Comparison of ENCODE assay signal across 8 cellular contexts in genomic region chr7:91940171-91940570, GRCh38. TPM values are rescaled to one million over a fixed set of nuclear protein-coding genes. Genes with fewer than 3 reads are reported as not detected.
A peak's percentile ranks its signal among the peaks of the same experiment; 100 is the strongest.
DNase-seq lines count a peak whose midpoint lies in the region; ATAC-seq and TF ChIP-seq lines count a peak whose summit lies in the region.

No MANE protein-coding gene starts in this region.

- ATAC-seq in GM21528 (IDR thresholded peaks at IDR 0.05; ENCODE audit: low FRiP score, unreplicated experiment): peak; percentile 20

- DNase-seq in DMS 273 (lab: John Stamatoyannopoulos, UW; ENCODE audit: unreplicated experiment): peak; percentile 83
- DNase-seq in LNCaP clone FGC (ENCODE audit: low read depth): no peak
- peak; percentile 35 for DNase-seq in WERI-Rb-1
- no peak for DNase-seq in suprapubic skin (ENCODE audit: low spot score in 2 of 2)
- no peak for DNase-seq in mucosa of gallbladder (ENCODE audit: low spot score)

- H3K27ac ChIP-seq in WERI-Rb-1 (peak overlapping the region; percentile 97), mesodermal cell (ENCODE audit: low read depth, low read length, severe bottlenecking) (peak overlapping the region; percentile 91), suprapubic skin (peak overlapping the region; percentile 97)

- H3K4me1 ChIP-seq in endocrine pancreas (ENCODE audit: control insufficient read depth, insufficient read depth, low read length) (peaks cover 18% of the 10 kb centered on the region), mesodermal cell (ENCODE audit: control insufficient read depth, insufficient read depth, low read length, poor library complexity, severe bottlenecking) (no peaks in the 10 kb centered on the region), suprapubic skin (peaks cover 27% of the 10 kb centered on the region)

- peaks cover 12% of the 10 kb centered on the region for H3K36me3 ChIP-seq in WERI-Rb-1
- H3K36me3 ChIP-seq in endocrine pancreas (ENCODE audit: control insufficient read depth, insufficient read depth, low read length): no peaks in the 10 kb centered on the region
- H3K36me3 ChIP-seq in mesodermal cell (ENCODE audit: control insufficient read depth, insufficient read depth, low read length): no peaks in the 10 kb centered on the region
- no peaks in the 10 kb centered on the region for H3K36me3 ChIP-seq in suprapubic skin

- peak overlapping the region; percentile 92 for H3K9ac ChIP-seq in endocrine pancreas (ENCODE audit: control insufficient read depth, insufficient read depth, low read length)

- no peak for TF ChIP-seq CTCF in LNCaP clone FGC (IDR thresholded peaks at IDR 0.05; ENCODE audit: control insufficient read depth, extremely low read depth, insufficient read depth)
- TF ChIP-seq CTCF in WERI-Rb-1 (IDR thresholded peaks at IDR 0.05; ENCODE audit: low read depth, low read length): no peak
- no peak for TF ChIP-seq CTCF in suprapubic skin (IDR thresholded peaks at IDR 0.05)

- H3K9me3 ChIP-seq in WERI-Rb-1 (ENCODE audit: severe bottlenecking) (no peaks in the 10 kb centered on the region), endocrine pancreas (ENCODE audit: control insufficient read depth, low read length) (no peaks in the 10 kb centered on the region), mesodermal cell (ENCODE audit: control insufficient read depth, low read length) (peaks cover 3% of the 10 kb centered on the region), suprapubic skin (no peaks in the 10 kb centered on the region)

- H3K4me3 ChIP-seq in LNCaP clone FGC (ENCODE audit: low read depth, low read length) (peak overlapping the region; percentile 64), WERI-Rb-1 (ENCODE audit: low read depth, low read length) (peak overlapping the region; percentile 92), endocrine pancreas (ENCODE audit: control insufficient read depth, insufficient read depth, low read length) (peak overlapping the region; percentile 76), mesodermal cell (ENCODE audit: extremely low read depth, insufficient read depth, low read length, poor library complexity, severe bottlenecking) (peak overlapping the region; percentile 71), suprapubic skin (peak overlapping the region; percentile 89)

- no peaks in the 10 kb centered on the region for H3K27me3 ChIP-seq in WERI-Rb-1 (ENCODE audit: insufficient read depth, low read depth, severe bottlenecking)
- H3K27me3 ChIP-seq in endocrine pancreas (ENCODE audit: control insufficient read depth, insufficient read depth, low read length): no peaks in the 10 kb centered on the region
- H3K27me3 ChIP-seq in suprapubic skin: no peaks in the 10 kb centered on the region

- 0% methylated on average over 7 of the region's 12 CpGs for WGBS in mesodermal cell (ENCODE audit: insufficient coverage in 2 of 2), 2 experiments
- under 1% methylated on average over 12 of the region's 12 CpGs for WGBS in suprapubic skin

- TF ChIP-seq EP300 in suprapubic skin (IDR thresholded peaks at IDR 0.05): no peak

- no peak for TF ChIP-seq POLR2A in suprapubic skin (IDR thresholded peaks at IDR 0.05)

RNA-seq across cellular contexts. Expression of gene AKAP9, which starts 0.5 kb away (rescaled TPM):
- polyA plus RNA-seq in mesodermal cell (2013, experiment 1 of 2): 16.3 TPM
- 18.7 TPM for polyA plus RNA-seq in mesodermal cell (2013, experiment 2 of 2)
- total RNA-seq in suprapubic skin: 100 to 1,000 TPM in 1 of 4 donors, 10 to 100 TPM in 3; 49.4 to 192 (median 68.0) TPM
- total RNA-seq in mucosa of gallbladder: 133 TPM

RNA-seq across cellular contexts. Expression of gene MTERF1, which starts 59.7 kb away (rescaled TPM):
- polyA plus RNA-seq in mesodermal cell (2013, experiment 1 of 2): 7.8 TPM
- 8.3 TPM for polyA plus RNA-seq in mesodermal cell (2013, experiment 2 of 2)
- 10 to 100 TPM in 1 of 4 donors, 1 to 10 TPM in 3; 4.0 to 10.3 (median 6.8) TPM for total RNA-seq in suprapubic skin
- 11.7 TPM for total RNA-seq in mucosa of gallbladder

Comparison
In these comparisons a context has a peak if more than half of its experiments do, and no peak if none do; other contexts are left out.
1. DNase-seq: peak in DMS 273 (single experiment) and WERI-Rb-1 (single experiment); none in LNCaP clone FGC (single experiment), suprapubic skin (0 of 2) and mucosa of gallbladder (single experiment).
2. Peak in every context shown above with its lines, with median percentiles within 50 percentile points of each other: H3K4me3 ChIP-seq and H3K27ac ChIP-seq.